Comparison of ENCODE assay signal across 8 cellular contexts in the genomic region with DNA sequence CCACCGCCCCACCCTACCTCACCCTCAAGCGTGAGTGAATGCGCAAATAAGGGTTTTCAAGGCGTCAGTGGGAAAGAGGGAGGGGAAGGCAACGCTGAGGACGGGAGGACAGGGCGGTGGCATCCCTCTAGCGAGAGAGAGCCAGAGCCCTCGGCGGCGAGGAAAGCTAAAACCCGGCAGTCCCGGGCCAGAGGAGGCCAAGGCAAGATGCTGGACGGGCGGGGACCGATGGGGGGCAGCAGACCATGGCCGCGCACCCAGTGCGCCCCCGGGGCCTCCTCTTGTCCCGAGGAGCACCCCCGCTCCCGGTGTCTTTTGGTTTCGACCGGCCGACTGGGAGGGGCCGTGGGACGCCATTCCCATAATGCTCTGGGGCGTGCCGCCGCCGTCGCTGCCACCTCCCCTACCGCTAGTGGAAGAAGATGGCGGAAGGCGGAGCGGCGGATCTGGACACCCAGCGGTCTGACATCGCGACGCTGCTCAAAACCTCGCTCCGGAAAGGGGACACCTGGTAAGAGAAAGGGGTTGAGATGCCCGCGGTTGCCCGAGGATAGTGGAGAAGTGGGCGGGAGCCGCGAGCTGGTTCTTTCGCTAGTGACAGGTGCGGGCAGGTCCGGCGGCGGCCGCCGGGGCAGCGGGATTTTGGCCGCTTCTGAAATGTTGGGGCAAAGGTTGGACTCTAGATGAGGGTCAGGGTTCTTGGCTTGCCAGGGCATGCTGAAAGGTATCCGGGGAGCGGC.
DNase-seq lines count a peak whose midpoint lies in the region; ATAC-seq lines count a peak whose summit lies in the region.

A gene (plus strand): TSS at position 412 of the 740 bp plus-strand sequence. CDS start 11 bp downstream, at position 423.

- peak; percentile 96 for DNase-seq in AG08395 (ENCODE audit: low spot score)
- DNase-seq in NCI-H2227 (lab: John Stamatoyannopoulos, UW; ENCODE audit: unreplicated experiment) = peak; percentile 95
- DNase-seq in activated CD4-positive, CD25-positive, alpha-beta regulatory T cell (lab: John Stamatoyannopoulos, UW) = peak; percentile 88 to 95 (median 92)
- DNase-seq in central memory CD4-positive, alpha-beta T cell = peak; percentile 96
- DNase-seq in inferior parietal cortex (ENCODE audit: extremely low spot score) = peak; percentile 95
- DNase-seq in stimulated activated CD4-positive, alpha-beta T cell treated with anti-CD3 and anti-CD28 coated beads, Interleukin-12 subunit alpha, Interleukin-12 subunit beta, amount 100 ng/mL, for 24 hours (ENCODE audit: low read depth in 2 of 2) = peak; percentile 92 to 93

- ATAC-seq in GM18873 (IDR thresholded peaks at IDR 0.05; ENCODE audit: low FRiP score, unreplicated experiment) (peak; percentile 71), HG03139 (IDR thresholded peaks at IDR 0.05; ENCODE audit: unreplicated experiment) (peak; percentile 76)

Comparison
In these comparisons a context has a peak if more than half of its experiments do, and no peak if none do; other contexts are left out.
1. Peak in every context shown above with its lines: DNase-seq and ATAC-seq.